23 cellular contexts compared by ENCODE assay signal in the genomic region with DNA sequence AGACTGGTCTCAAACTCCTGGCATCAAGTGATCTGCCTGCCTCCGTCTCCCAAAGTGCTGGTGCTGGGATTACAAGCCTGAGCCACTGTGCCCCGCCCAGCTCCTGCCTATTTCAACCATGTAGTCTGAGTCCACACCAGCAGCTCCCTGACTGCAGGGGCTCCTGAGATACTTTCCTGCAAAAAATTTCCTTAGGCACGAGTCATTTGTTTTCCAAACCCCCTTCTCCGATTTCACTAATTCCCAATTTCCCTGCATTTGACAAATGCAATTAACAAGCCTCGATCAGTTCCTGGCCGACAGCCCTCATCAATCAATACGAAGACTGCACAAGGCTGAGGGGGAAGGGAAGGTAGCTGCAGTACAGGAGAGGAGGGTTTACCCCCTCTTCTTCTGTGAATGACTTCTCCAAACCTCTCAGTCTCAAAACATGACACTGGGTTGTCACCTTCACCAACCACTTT. TPM values are rescaled to one million over a fixed set of nuclear protein-coding genes. Genes with fewer than 3 reads are reported as not detected.
A peak's percentile ranks its signal among the peaks of the same experiment; 100 is the strongest.
DNase-seq lines count a peak whose midpoint lies in the region; ATAC-seq and TF ChIP-seq lines count a peak whose summit lies in the region.
"Had no signal": no experiment of that assay in that cellular context is flagged by ENCODE, and none has a peak within 500 bp of the region (broad histone marks: within the 10 kb centered on the region; RNA-seq: fewer than 3 reads in every experiment).

No MANE protein-coding gene starts in this region.

- no peaks in the 10 kb centered on the region for H3K9me2 ChIP-seq in hepatocyte (replicated peaks; ENCODE audit: insufficient read depth)

- H3K36me3 Mint-ChIP-seq in activated naive CD4-positive, alpha-beta T cell treated with anti-CD3 and anti-CD28 coated beads, Interleukin-2, amount 10 ng/mL, durations not matched to agents 7 days and 5 days: peaks cover 49% of the 10 kb centered on the region
- peaks cover 28% of the 10 kb centered on the region for H3K36me3 Mint-ChIP-seq in T-cell

- H3K27ac Mint-ChIP-seq in activated naive CD4-positive, alpha-beta T cell treated with anti-CD3 and anti-CD28 coated beads, Interleukin-2, amount 10 ng/mL, durations not matched to agents 7 days and 5 days: peak overlapping the region; percentile 56
- H3K27ac Mint-ChIP-seq in T-cell: peak overlapping the region; percentile 58 to 84
- peak overlapping the region in 1 of 2 donors; percentile 53 for H3K27ac Mint-ChIP-seq in stimulated activated naive CD8-positive, alpha-beta T cell treated with anti-CD3 and anti-CD28 coated beads, Interleukin-15, amount 100 ng/mL, for 72 hours
- H3K27ac Mint-ChIP-seq: stimulated activated memory B cell treated with anti-CD40 and anti-IgM and Interleukin-4, amounts not matched to agents 10 μg/mL and 1 μg/mL and 100 μg/mL, for 72 hours had no signal

- DNase-seq in activated naive CD4-positive, alpha-beta T cell treated with anti-CD3 and anti-CD28 coated beads, Interleukin-2, amount 10 ng/mL, durations not matched to agents 7 days and 5 days: no peak
- no peak for DNase-seq in activated naive CD4-positive, alpha-beta T cell treated with anti-CD3 and anti-CD28 coated beads, Interleukin-2, amount 50 U/mL, for 16 hours
- DNase-seq in T-cell (no peak), hepatocyte (ENCODE audit: low spot score) (no peak), foreskin keratinocyte (no peak)
- DNase-seq in stimulated activated naive CD8-positive, alpha-beta T cell treated with anti-CD3 and anti-CD28 coated beads, Interleukin-15, amount 100 ng/mL, for 72 hours: no peak
- DNase-seq: body of pancreas, COR-L47, dorsolateral prefrontal cortex, heart left ventricle, kidney, MM.1S, SHP77 treated with DMSO at 0.1 percent for 48 hours, T-helper 9 cell, upper lobe of right lung had no signal

- CTCF ChIA-PET in activated naive CD4-positive, alpha-beta T cell treated with anti-CD3 and anti-CD28 coated beads, Interleukin-2, amount 10 ng/mL, durations not matched to agents 7 days and 5 days (lab: Charles Lee): interaction anchor here (0.7 to 2.7 kb wide), 7 partner anchors 12 to 95 kb away, joined by 4 to 10 read pairs (median 4); a partner anchor contains a TSS
- CTCF ChIA-PET in T-cell (lab: Charles Lee): interaction anchor here (0.7 to 1.0 kb wide), 2 partner anchors 24 to 479 kb away, joined by 3 to 5 read pairs; no protein-coding TSS in a partner anchor

- H3K27ac ChIP-seq in hepatocyte (peak overlapping the region; percentile 82), foreskin keratinocyte (no peak overlapping the region)
- H3K27ac ChIP-seq: body of pancreas, esophagus muscularis mucosa, heart left ventricle, upper lobe of right lung had no signal

- no peaks in the 10 kb centered on the region for H4K20me1 ChIP-seq in hepatocyte (ENCODE audit: insufficient read depth, poor library complexity, severe bottlenecking)

- H3K79me2 ChIP-seq in hepatocyte: peaks cover 7% of the 10 kb centered on the region

- no peaks in the 10 kb centered on the region for H3K9me3 ChIP-seq in hepatocyte (ENCODE audit: low read depth)
- H3K9me3 ChIP-seq: body of pancreas, esophagus muscularis mucosa, HAP-1, heart left ventricle, upper lobe of right lung had no signal

- POLR2A ChIA-PET in T-cell (lab: Charles Lee): interaction anchor here in 1 of 2 donors (0.7 kb wide), 1 partner anchor 75 kb away, joined by 3 read pairs; no protein-coding TSS in a partner anchor

- no peaks in the 10 kb centered on the region for H3K27me3 Mint-ChIP-seq in activated naive CD4-positive, alpha-beta T cell treated with anti-CD3 and anti-CD28 coated beads, Interleukin-2, amount 10 ng/mL, durations not matched to agents 7 days and 5 days
- H3K27me3 Mint-ChIP-seq in T-cell: no peaks in the 10 kb centered on the region
- H3K27me3 Mint-ChIP-seq in stimulated activated naive CD8-positive, alpha-beta T cell treated with anti-CD3 and anti-CD28 coated beads, Interleukin-15, amount 100 ng/mL, for 72 hours: no peaks in the 10 kb centered on the region
- H3K27me3 Mint-ChIP-seq: stimulated activated memory B cell treated with anti-CD40 and anti-IgM and Interleukin-4, amounts not matched to agents 10 μg/mL and 1 μg/mL and 100 μg/mL, for 72 hours had no signal

- H3K9me3 Mint-ChIP-seq in activated naive CD4-positive, alpha-beta T cell treated with anti-CD3 and anti-CD28 coated beads, Interleukin-2, amount 10 ng/mL, durations not matched to agents 7 days and 5 days: no peaks in the 10 kb centered on the region
- H3K9me3 Mint-ChIP-seq in T-cell: no peaks in the 10 kb centered on the region
- no peaks in the 10 kb centered on the region for H3K9me3 Mint-ChIP-seq in stimulated activated naive CD8-positive, alpha-beta T cell treated with anti-CD3 and anti-CD28 coated beads, Interleukin-15, amount 100 ng/mL, for 72 hours
- H3K9me3 Mint-ChIP-seq: stimulated activated memory B cell treated with anti-CD40 and anti-IgM and Interleukin-4, amounts not matched to agents 10 μg/mL and 1 μg/mL and 100 μg/mL, for 72 hours had no signal

- ATAC-seq in T-cell (replicated peaks in 1 of 4) (no peak), GM21367 (IDR thresholded peaks at IDR 0.05; ENCODE audit: unreplicated experiment) (no peak), GM21786 (IDR thresholded peaks at IDR 0.05; ENCODE audit: unreplicated experiment) (no peak), foreskin keratinocyte (no peak)
- ATAC-seq in stimulated activated naive CD8-positive, alpha-beta T cell treated with anti-CD3 and anti-CD28 coated beads, Interleukin-15, amount 100 ng/mL, for 72 hours: peak; percentile 63
- ATAC-seq: body of pancreas; stimulated activated memory B cell treated with anti-CD40 and anti-IgM and Interleukin-4, amounts not matched to agents 10 μg/mL and 1 μg/mL and 100 μg/mL, for 72 hours; upper lobe of right lung had no signal

- WGBS in hepatocyte (ENCODE audit: low lambda C conversion rate, missing lambda C conversion rate): 83% methylated on average over 7 of the region's 7 CpGs

- H2AFZ ChIP-seq in hepatocyte: no peak overlapping the region

- no peak overlapping the region for H3K4me3 Mint-ChIP-seq in activated naive CD4-positive, alpha-beta T cell treated with anti-CD3 and anti-CD28 coated beads, Interleukin-2, amount 10 ng/mL, durations not matched to agents 7 days and 5 days
- peak overlapping the region in 1 of 3 donors; percentile 36 for H3K4me3 Mint-ChIP-seq in T-cell
- peak overlapping the region in 1 of 2 donors; percentile 63 for H3K4me3 Mint-ChIP-seq in stimulated activated naive CD8-positive, alpha-beta T cell treated with anti-CD3 and anti-CD28 coated beads, Interleukin-15, amount 100 ng/mL, for 72 hours
- H3K4me3 Mint-ChIP-seq: stimulated activated memory B cell treated with anti-CD40 and anti-IgM and Interleukin-4, amounts not matched to agents 10 μg/mL and 1 μg/mL and 100 μg/mL, for 72 hours had no signal

- H3K4me2 ChIP-seq in hepatocyte: no peak overlapping the region
- H3K4me2 ChIP-seq: smooth muscle cell had no signal

- no peaks in the 10 kb centered on the region for H3K27me3 ChIP-seq in hepatocyte
- no peaks in the 10 kb centered on the region for H3K27me3 ChIP-seq in foreskin keratinocyte
- H3K27me3 ChIP-seq: body of pancreas, dorsolateral prefrontal cortex, esophagus muscularis mucosa, heart left ventricle, upper lobe of right lung had no signal

- TF ChIP-seq CTCF in hepatocyte (IDR thresholded peaks at IDR 0.05; ENCODE audit: poor library complexity): no peak
- no peak for TF ChIP-seq CTCF in foreskin keratinocyte (conservative IDR thresholded peaks at IDR 0.05)

- H3K36me3 ChIP-seq in hepatocyte (replicated peaks; ENCODE audit: insufficient read depth, low read depth): peaks cover 3% of the 10 kb centered on the region

- peaks cover 70% of the 10 kb centered on the region for H3K4me1 Mint-ChIP-seq in activated naive CD4-positive, alpha-beta T cell treated with anti-CD3 and anti-CD28 coated beads, Interleukin-2, amount 10 ng/mL, durations not matched to agents 7 days and 5 days
- peaks cover 66 to 78% (median 67%) of the 10 kb centered on the region in 3 donors for H3K4me1 Mint-ChIP-seq in T-cell
- peaks cover 69% of the 10 kb centered on the region for H3K4me1 Mint-ChIP-seq in stimulated activated naive CD8-positive, alpha-beta T cell treated with anti-CD3 and anti-CD28 coated beads, Interleukin-15, amount 100 ng/mL, for 72 hours

- no peak overlapping the region for H3K4me3 ChIP-seq in hepatocyte
- H3K4me3 ChIP-seq: body of pancreas, dorsolateral prefrontal cortex, esophagus muscularis mucosa, HAP-1, heart left ventricle, smooth muscle cell, upper lobe of right lung had no signal

- H3K4me1 ChIP-seq in hepatocyte (ENCODE audit: insufficient read depth): peaks cover 13% of the 10 kb centered on the region
- no peaks in the 10 kb centered on the region for H3K4me1 ChIP-seq in foreskin keratinocyte
- H3K4me1 ChIP-seq: HAP-1 had no signal

RNA-seq across cellular contexts. Expression of a gene that starts 10.1 kb away (rescaled TPM):
- 10 to 100 TPM; 20.6 to 43.9 (median 38.0) TPM for total RNA-seq in T-cell
- 171 and 190 TPM in 2 replicates for total RNA-seq in hepatocyte
- polyA plus RNA-seq in hepatocyte: 299 and 319 TPM in 2 replicates
- 184 and 230 TPM in 2 replicates for total RNA-seq in foreskin keratinocyte
- 262 and 290 TPM in 2 replicates for polyA plus RNA-seq in foreskin keratinocyte

RNA-seq across cellular contexts. Expression of a gene that starts 14.7 kb away (rescaled TPM):
- 10 to 100 TPM; 10.8 to 13.7 (median 12.4) TPM for total RNA-seq in T-cell
- total RNA-seq in hepatocyte: 7.8 and 8.8 TPM in 2 replicates
- 5.7 and 6.5 TPM in 2 replicates for polyA plus RNA-seq in hepatocyte
- 7.9 and 9.2 TPM in 2 replicates for total RNA-seq in foreskin keratinocyte
- polyA plus RNA-seq in foreskin keratinocyte: 6.2 and 7.6 TPM in 2 replicates

RNA-seq across cellular contexts. Expression of a gene that starts 17.4 kb away (rescaled TPM):
- total RNA-seq in T-cell: under 1 TPM in 4 of 5 donors, not detected in 1; 0.26 to 0.95 (median 0.54) TPM
- total RNA-seq in hepatocyte: not detected in 2 replicates
- polyA plus RNA-seq in hepatocyte: not detected in 2 replicates
- not detected in 2 replicates for total RNA-seq in foreskin keratinocyte
- polyA plus RNA-seq in foreskin keratinocyte: not detected in 2 replicates
- total RNA-seq: body of pancreas, esophagus muscularis mucosa, G401, heart left ventricle, kidney, mononuclear cell, smooth muscle cell, upper lobe of right lung had no signal
- polyA plus RNA-seq: heart left ventricle, smooth muscle cell had no signal

RNA-seq across cellular contexts. Expression of a gene that starts 32.7 kb away (rescaled TPM):
- total RNA-seq in T-cell (1 to 10 TPM; 1.2 to 3.0 (median 1.6) TPM), hepatocyte (6.7 and 6.9 TPM in 2 replicates), foreskin keratinocyte (7.1 and 8.5 TPM in 2 replicates)
- polyA plus RNA-seq in hepatocyte (18.0 and 19.8 TPM in 2 replicates), foreskin keratinocyte (7.6 and 10.3 TPM in 2 replicates)

RNA-seq across cellular contexts. Expression of a gene that starts 42.3 kb away (rescaled TPM):
- 1 to 10 TPM; 1.8 to 3.1 (median 2.4) TPM for total RNA-seq in T-cell
- total RNA-seq in hepatocyte: 75.1 and 80.8 TPM in 2 replicates
- 36.2 and 43.2 TPM in 2 replicates for polyA plus RNA-seq in hepatocyte
- 157 and 164 TPM in 2 replicates for total RNA-seq in foreskin keratinocyte
- 93.6 and 105 TPM in 2 replicates for polyA plus RNA-seq in foreskin keratinocyte
